Comparison of ENCODE assay signal across 25 cellular contexts in the genomic region with DNA sequence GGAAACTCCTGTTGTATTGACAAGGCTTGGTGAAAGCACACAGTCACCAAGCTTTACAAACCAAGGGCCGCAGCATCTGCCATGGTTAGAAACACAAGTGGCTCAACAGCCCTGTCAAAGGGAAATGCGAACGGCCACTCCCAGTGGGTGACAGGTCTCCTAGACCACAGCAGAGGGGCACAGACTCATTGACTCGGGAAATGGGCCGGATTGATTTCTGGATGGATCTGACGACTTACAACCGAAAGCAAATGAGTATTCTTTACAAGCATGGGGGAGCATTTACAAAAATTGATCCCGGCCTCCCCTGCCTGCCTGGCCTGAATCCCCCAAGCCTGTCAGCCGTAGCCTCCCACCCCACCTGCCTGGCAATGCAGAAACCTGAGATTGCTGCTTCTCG. TPM values are rescaled to one million over a fixed set of nuclear protein-coding genes. Genes with fewer than 3 reads are reported as not detected.
A peak's percentile ranks its signal among the peaks of the same experiment; 100 is the strongest.
DNase-seq lines count a peak whose midpoint lies in the region; ATAC-seq and TF ChIP-seq lines count a peak whose summit lies in the region.
"Had no signal": no experiment of that assay in that cellular context is flagged by ENCODE, and none has a peak within 500 bp of the region (broad histone marks: within the 10 kb centered on the region; RNA-seq: fewer than 3 reads in every experiment).

No MANE protein-coding gene starts in this region.

- peaks cover 14% of the 10 kb centered on the region for H3K4me1 Mint-ChIP-seq in chondrocyte (ENCODE audit: low read depth)
- H3K4me1 Mint-ChIP-seq in CD8-positive, alpha-beta T cell (ENCODE audit: low read depth) = no peaks in the 10 kb centered on the region

- H3K36me3 ChIP-seq in neuronal stem cell (replicated peaks in 1 of 2; ENCODE audit: control insufficient read depth in 2 of 2, insufficient read depth in 2 of 2, low read length in 2 of 2) (no peaks in the 10 kb centered on the region), upper lobe of right lung (no peaks in the 10 kb centered on the region), esophagus muscularis mucosa (no peaks in the 10 kb centered on the region)
- no peaks in the 10 kb centered on the region for H3K36me3 ChIP-seq in CD8-positive, alpha-beta T cell (ENCODE audit: insufficient read depth, low read length)
- H3K36me3 ChIP-seq: HAP-1, SJSA1 had no signal

- H3K27ac ChIP-seq in neuronal stem cell (replicated peaks; ENCODE audit: low read length) (no peak overlapping the region), upper lobe of right lung (no peak overlapping the region), esophagus muscularis mucosa (replicated peaks in 1 of 4) (no peak overlapping the region)
- no peak overlapping the region for H3K27ac ChIP-seq in CD8-positive, alpha-beta T cell (ENCODE audit: low read depth, low read length)
- H3K27ac ChIP-seq: 22Rv1, C4-2B, GM23248, PC-9, RWPE1, SJSA1 had no signal

- no peak overlapping the region for H3K23ac ChIP-seq in neuronal stem cell (ENCODE audit: low read depth, low read length, poor library complexity)

- H3K4me3 Mint-ChIP-seq in chondrocyte (ENCODE audit: unreplicated experiment) = no peak overlapping the region
- no peak overlapping the region for H3K4me3 Mint-ChIP-seq in CD8-positive, alpha-beta T cell

- H3K4me3 ChIP-seq in neuronal stem cell (ENCODE audit: low read length in 2 of 2) (no peak overlapping the region), upper lobe of right lung (no peak overlapping the region), esophagus muscularis mucosa (no peak overlapping the region)
- no peak overlapping the region for H3K4me3 ChIP-seq in CD8-positive, alpha-beta T cell (ENCODE audit: low read depth, low read length)
- H3K4me3 ChIP-seq: GM23248, HAP-1, MG63, PC-9, SJSA1 had no signal

- peaks cover 2% of the 10 kb centered on the region for H3K36me3 Mint-ChIP-seq in chondrocyte (ENCODE audit: low read depth)
- H3K36me3 Mint-ChIP-seq in CD8-positive, alpha-beta T cell = no peaks in the 10 kb centered on the region

- H3K14ac ChIP-seq in neuronal stem cell (ENCODE audit: low read length) = no peak overlapping the region

- peaks cover 10% of the 10 kb centered on the region for H3K9me3 Mint-ChIP-seq in chondrocyte (ENCODE audit: low read depth)
- H3K9me3 Mint-ChIP-seq in CD8-positive, alpha-beta T cell = peaks cover 4% of the 10 kb centered on the region

- H2BK5ac ChIP-seq in neuronal stem cell (ENCODE audit: low read length) = no peak overlapping the region

- ATAC-seq in upper lobe of right lung = no peak
- ATAC-seq in CD8-positive, alpha-beta T cell = no peak

- intact Hi-C loops in upper lobe of right lung (cut with DNase I) = no loop called here
- intact Hi-C loops in esophagus muscularis mucosa (cut with DNase I) = no loop called here
- intact Hi-C loops in CD8-positive, alpha-beta T cell (cut with DNase I, micrococcal nuclease) = no loop called here

- no peak overlapping the region for H2AFZ ChIP-seq in neuronal stem cell (ENCODE audit: low read length)
- H2AFZ ChIP-seq: GM23248, PC-9 had no signal

- TF ChIP-seq CTCF in chondrocyte (IDR thresholded peaks at IDR 0.05) (no peak), upper lobe of right lung (IDR thresholded peaks at IDR 0.05) (no peak), esophagus muscularis mucosa (IDR thresholded peaks at IDR 0.05) (no peak)
- TF ChIP-seq CTCF in CD8-positive, alpha-beta T cell (IDR thresholded peaks at IDR 0.05) = no peak

- H3K27me3 Mint-ChIP-seq in chondrocyte (ENCODE audit: low read depth) = no peaks in the 10 kb centered on the region
- H3K27me3 Mint-ChIP-seq in CD8-positive, alpha-beta T cell (ENCODE audit: low read depth) = peaks cover 3% of the 10 kb centered on the region

- H3K4me2 ChIP-seq in neuronal stem cell (ENCODE audit: insufficient read depth, low read length, poor library complexity, severe bottlenecking) = no peak overlapping the region
- H3K4me2 ChIP-seq: PC-9 had no signal

- POLR2A ChIA-PET in CD8-positive, alpha-beta T cell (lab: Charles Lee) = no interaction called here

- H4K91ac ChIP-seq in neuronal stem cell (ENCODE audit: low read depth, low read length, poor library complexity) = no peak overlapping the region

- H3K9ac ChIP-seq in neuronal stem cell (ENCODE audit: low read depth, low read length, poor library complexity) = no peak overlapping the region
- H3K9ac ChIP-seq: GM23248 had no signal

- H3K4me1 ChIP-seq in neuronal stem cell (ENCODE audit: control insufficient read depth in 2 of 2, insufficient read depth in 1 of 2, low read depth in 1 of 2, low read length in 2 of 2) (peaks cover 0 to 11% of the 10 kb centered on the region in 2 donors), upper lobe of right lung (no peaks in the 10 kb centered on the region), esophagus muscularis mucosa (peaks cover 7 to 34% (median 27%) of the 10 kb centered on the region in 4 donors)
- no peaks in the 10 kb centered on the region for H3K4me1 ChIP-seq in CD8-positive, alpha-beta T cell (ENCODE audit: insufficient read depth, low read length)
- H3K4me1 ChIP-seq: HAP-1, SJSA1 had no signal

- H3K27ac Mint-ChIP-seq in chondrocyte (ENCODE audit: unreplicated experiment) = no peak overlapping the region
- no peak overlapping the region for H3K27ac Mint-ChIP-seq in CD8-positive, alpha-beta T cell

- H2AK5ac ChIP-seq in neuronal stem cell (ENCODE audit: low read depth, low read length) = peak overlapping the region; percentile 86

- no peak overlapping the region for H4K8ac ChIP-seq in neuronal stem cell (ENCODE audit: low read depth, low read length)

- peak; percentile 23 for DNase-seq in DMS79 treated with DMSO at 0.1 percent for 48 hours (lab: John Stamatoyannopoulos, UW)
- no peak for DNase-seq in DMS79 (lab: John Stamatoyannopoulos, UW)
- peak; percentile 66 for DNase-seq in chondrocyte (ENCODE audit: low spot score)
- DNase-seq in neuronal stem cell (ENCODE audit: low spot score) = no peak
- DNase-seq in upper lobe of right lung = peak; percentile 34
- no peak for DNase-seq in esophagus muscularis mucosa (ENCODE audit: extremely low spot score)
- no peak for DNase-seq in GM19240 (ENCODE audit: insufficient read length, low spot score)
- DNase-seq in CD8-positive, alpha-beta T cell = no peak
- DNase-seq: AML-193, DMS 273 treated with DMSO at 0.1 percent for 48 hours, GDM1, GM23248, Kasumi-1, MG63, NCI-H1092, NCI-H1436 treated with DMSO at 0.1 percent for 48 hours, NCI-H2029, NCI-H345, NCI-H526, PC-9 had no signal

- H3K9me3 ChIP-seq in neuronal stem cell (replicated peaks in 1 of 2; ENCODE audit: control insufficient read depth in 2 of 2, insufficient read depth in 1 of 2, low read depth in 1 of 2, low read length in 2 of 2) (no peaks in the 10 kb centered on the region), upper lobe of right lung (no peaks in the 10 kb centered on the region), esophagus muscularis mucosa (no peaks in the 10 kb centered on the region)
- no peaks in the 10 kb centered on the region for H3K9me3 ChIP-seq in CD8-positive, alpha-beta T cell (ENCODE audit: low read length)
- H3K9me3 ChIP-seq: HAP-1 had no signal

- H2BK12ac ChIP-seq in neuronal stem cell (ENCODE audit: low read length) = no peak overlapping the region

- CTCF ChIA-PET in CD8-positive, alpha-beta T cell (lab: Charles Lee) = no interaction called here

- no peak overlapping the region for H2BK120ac ChIP-seq in neuronal stem cell (ENCODE audit: low read depth, low read length)

- H2BK15ac ChIP-seq in neuronal stem cell (ENCODE audit: low read length) = no peak overlapping the region

- H3K18ac ChIP-seq in neuronal stem cell (ENCODE audit: low read length) = no peak overlapping the region

- no CpG with 5 or more reads among the region's 10 CpGs for WGBS in neuronal stem cell (ENCODE audit: extremely low coverage in 2 of 2, insufficient read length in 2 of 2, insufficient replicate concordance in 1 of 2), 2 donors
- WGBS in esophagus muscularis mucosa = 92% methylated on average over 10 of the region's 10 CpGs

- no peak for TF ChIP-seq POLR2A in esophagus muscularis mucosa (IDR thresholded peaks at IDR 0.05; ENCODE audit: low read depth)

- no peak for TF ChIP-seq EP300 in esophagus muscularis mucosa (IDR thresholded peaks at IDR 0.05)

- H3K4ac ChIP-seq in neuronal stem cell (ENCODE audit: low read length) = no peak overlapping the region

- H3K79me1 ChIP-seq in neuronal stem cell (ENCODE audit: low read depth, low read length) = no peaks in the 10 kb centered on the region

- H3K27me3 ChIP-seq in neuronal stem cell (ENCODE audit: control insufficient read depth in 3 of 3, insufficient read depth in 3 of 3, low read depth in 1 of 3, low read length in 3 of 3) (peaks cover 0 to 4% (median 0%) of the 10 kb centered on the region in 3 experiments), upper lobe of right lung (no peaks in the 10 kb centered on the region), esophagus muscularis mucosa (no peaks in the 10 kb centered on the region)
- no peaks in the 10 kb centered on the region for H3K27me3 ChIP-seq in CD8-positive, alpha-beta T cell (ENCODE audit: insufficient read depth, low read length)
- H3K27me3 ChIP-seq: MG63, SJSA1 had no signal

RNA-seq across cellular contexts. Expression of a gene that starts 48.2 kb away (rescaled TPM):
- 17.9 to 93.2 TPM (median 91.2 TPM) in 3 replicates for total RNA-seq in chondrocyte
- polyA plus RNA-seq in neuronal stem cell (2013, experiment 1 of 2) = 5.3 TPM
- 5.7 TPM for polyA plus RNA-seq in neuronal stem cell (2013, experiment 2 of 2)
- total RNA-seq in upper lobe of right lung = 16.4 TPM
- 10 to 100 TPM; 17.8 to 31.8 (median 21.4) TPM for total RNA-seq in esophagus muscularis mucosa
- not detected for total RNA-seq in CD8-positive, alpha-beta T cell
- total RNA-seq: PC-9 had no signal

Comparison
In these comparisons a context has a peak if more than half of its experiments do, and no peak if none do; other contexts are left out.
1. DNase-seq: peak in DMS79 treated with DMSO at 0.1 percent for 48 hours (single experiment), chondrocyte (single experiment) and upper lobe of right lung (single experiment); none in DMS79 (single experiment), neuronal stem cell (single experiment), esophagus muscularis mucosa (single experiment), GM19240 (single experiment) and CD8-positive, alpha-beta T cell (0 of 7).
2. RNA of a gene that starts 48.2 kb away (total RNA-seq): 17.9 to 93.2 TPM in chondrocyte, 17.8 to 31.8 TPM in esophagus muscularis mucosa and 16.4 TPM in upper lobe of right lung (single experiment); not detected in CD8-positive, alpha-beta T cell; every median in the first group is over 10 times any median in the second.